9 cellular contexts compared by ENCODE assay signal in the genomic region with DNA sequence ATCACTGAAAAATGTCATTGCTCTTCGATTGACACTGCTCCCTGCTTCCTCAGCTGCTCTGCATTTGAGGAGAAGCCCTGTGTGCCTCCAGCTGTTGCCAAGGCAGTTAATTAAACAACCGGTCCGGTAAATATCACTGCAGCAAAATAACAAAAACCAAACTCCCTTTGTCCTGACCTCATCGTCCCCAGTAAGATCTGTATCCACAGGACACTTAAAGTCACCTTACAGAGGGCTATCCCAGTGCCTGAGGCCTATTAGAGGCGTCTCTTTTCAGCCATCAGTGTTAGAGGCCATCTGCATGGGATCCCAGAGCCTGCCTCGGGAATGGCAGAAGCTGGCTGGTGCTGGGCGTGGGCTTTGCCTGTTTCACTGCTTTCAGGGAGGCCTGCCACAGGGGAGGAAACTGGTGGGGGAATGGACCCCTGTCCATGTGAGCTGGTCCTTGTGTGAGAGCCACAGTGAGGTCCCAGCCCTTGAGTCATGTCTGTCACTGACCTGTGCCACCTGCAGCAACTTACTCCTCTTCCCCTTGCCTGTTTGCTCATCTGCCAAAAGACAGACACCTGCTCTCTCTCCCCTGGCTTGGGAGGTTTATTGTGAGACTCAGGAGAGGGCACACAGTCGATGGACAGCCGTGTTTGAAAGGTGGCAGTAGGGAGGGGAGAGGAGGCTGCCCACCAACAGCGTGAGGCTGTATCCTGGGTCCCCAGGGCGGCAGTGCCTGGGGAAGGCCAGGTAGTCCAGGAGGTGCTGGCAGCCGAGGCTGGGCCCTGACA.
DNase-seq lines count a peak whose midpoint lies in the region; ATAC-seq, FAIRE-seq and TF ChIP-seq lines count a peak whose summit lies in the region.
"Had no signal": no experiment of that assay in that cellular context is flagged by ENCODE, and none has a peak within 500 bp of the region (broad histone marks: within the 10 kb centered on the region; RNA-seq: fewer than 3 reads in every experiment).

No MANE protein-coding gene starts in this region.

- H3K9me3 Mint-ChIP-seq in T-helper 1 cell treated with Interleukin-12 subunit alpha and Interleukin-12 subunit beta and Interleukin-4 antibody, amounts not matched to agents 30 μg/mL and 1 μg/mL, for 36 hours, result no peaks in the 10 kb centered on the region

- H3K27ac ChIP-seq in liver (ENCODE audit: low read depth in 1 of 2, low read length in 2 of 2), result peak overlapping the region; percentile 92 to 98
- H3K27ac ChIP-seq in thyroid gland, result peak overlapping the region; percentile 90 to 95 (median 92)

- no peaks in the 10 kb centered on the region for H3K27me3 ChIP-seq in adipocyte (replicated peaks; ENCODE audit: control insufficient read depth, insufficient read depth, low read length)
- no peaks in the 10 kb centered on the region for H3K27me3 ChIP-seq in liver (ENCODE audit: control insufficient read depth in 4 of 4, insufficient read depth in 4 of 4, low read length in 3 of 4)
- H3K27me3 ChIP-seq in thyroid gland, result no peaks in the 10 kb centered on the region

- H3K4me3 ChIP-seq in adipocyte (ENCODE audit: low read length), result peak overlapping the region; percentile 30
- H3K4me3 ChIP-seq in liver (ENCODE audit: low read depth in 1 of 3, low read length in 3 of 3), result no peak overlapping the region
- no peak overlapping the region for H3K4me3 ChIP-seq in thyroid gland (replicated peaks in 1 of 3)

- peak in 1 of 2 donors; percentile 45 for TF ChIP-seq RAD21 in liver (IDR thresholded peaks at IDR 0.05)

- no peak for FAIRE-seq in GM19239 (lab: Jason Lieb, UNC)

- intact Hi-C loops in thyroid gland (cut with DNase I), result no loop called here

- H3K27me3 Mint-ChIP-seq in T-helper 1 cell treated with Interleukin-12 subunit alpha and Interleukin-12 subunit beta and Interleukin-4 antibody, amounts not matched to agents 30 μg/mL and 1 μg/mL, for 36 hours (ENCODE audit: low read depth), result no peaks in the 10 kb centered on the region

- H3K36me3 ChIP-seq in adipocyte (ENCODE audit: control insufficient read depth, insufficient read depth, low read length, severe bottlenecking) (peaks cover 51% of the 10 kb centered on the region), liver (ENCODE audit: control insufficient read depth in 4 of 4, insufficient read depth in 3 of 4, low read depth in 1 of 4, low read length in 3 of 4) (peaks cover 0 to 4% (median 1%) of the 10 kb centered on the region in 4 donors), thyroid gland (peaks cover 11 to 17% of the 10 kb centered on the region in 2 donors)

- DNase-seq in T-helper 1 cell, result no peak
- DNase-seq in adipocyte (ENCODE audit: low read depth), result peak; percentile 31
- DNase-seq in thyroid gland, result no peak
- no peak for DNase-seq in GM19239 (ENCODE audit: insufficient read length, low spot score)
- DNase-seq in midbrain (lab: John Stamatoyannopoulos, UW), result no peak
- DNase-seq: T-helper 9 cell had no signal

- TF ChIP-seq POLR2A in thyroid gland (IDR thresholded peaks at IDR 0.05), result no peak

- peak overlapping the region; percentile 63 for H3K9ac ChIP-seq in adipocyte (ENCODE audit: low read length)
- peak overlapping the region in 1 of 2 donors; percentile 60 for H3K9ac ChIP-seq in liver (ENCODE audit: low read depth in 1 of 2, low read length in 2 of 2)

- TF ChIP-seq CTCF in liver (IDR thresholded peaks at IDR 0.05; ENCODE audit: low read depth, low read length, missing input control), result no peak
- TF ChIP-seq CTCF in thyroid gland (IDR thresholded peaks at IDR 0.05), result no peak

- WGBS in liver, result 63% methylated on average over 12 of the region's 12 CpGs
- WGBS in thyroid gland, 2 donors, result 49 to 54% methylated on average over 9 to 12 of the region's 12 CpGs

- peak overlapping the region; percentile 5 for H3K27ac Mint-ChIP-seq in T-helper 1 cell treated with Interleukin-12 subunit alpha and Interleukin-12 subunit beta and Interleukin-4 antibody, amounts not matched to agents 30 μg/mL and 1 μg/mL, for 36 hours

- no peak for ATAC-seq in esophagus mucosa

- H3K4me1 Mint-ChIP-seq in T-helper 1 cell treated with Interleukin-12 subunit alpha and Interleukin-12 subunit beta and Interleukin-4 antibody, amounts not matched to agents 30 μg/mL and 1 μg/mL, for 36 hours (ENCODE audit: low read depth), result peaks cover 7% of the 10 kb centered on the region

- H3K36me3 Mint-ChIP-seq in T-helper 1 cell treated with Interleukin-12 subunit alpha and Interleukin-12 subunit beta and Interleukin-4 antibody, amounts not matched to agents 30 μg/mL and 1 μg/mL, for 36 hours (ENCODE audit: low read depth), result peaks cover 24% of the 10 kb centered on the region

- peaks cover 33% of the 10 kb centered on the region for H3K4me1 ChIP-seq in adipocyte (ENCODE audit: control insufficient read depth, insufficient read depth, low read length)
- H3K4me1 ChIP-seq in liver (ENCODE audit: control insufficient read depth in 4 of 4, insufficient read depth in 4 of 4, low read length in 3 of 4), result peaks cover 24 to 45% (median 37%) of the 10 kb centered on the region in 4 donors
- H3K4me1 ChIP-seq in thyroid gland, result peaks cover 54 to 73% of the 10 kb centered on the region in 2 donors

- H3K4me3 Mint-ChIP-seq in T-helper 1 cell treated with Interleukin-12 subunit alpha and Interleukin-12 subunit beta and Interleukin-4 antibody, amounts not matched to agents 30 μg/mL and 1 μg/mL, for 36 hours, result no peak overlapping the region

- H3K9me3 ChIP-seq in adipocyte (ENCODE audit: control insufficient read depth, low read length) (no peaks in the 10 kb centered on the region), liver (ENCODE audit: control insufficient read depth in 4 of 4, low read length in 3 of 4) (no peaks in the 10 kb centered on the region), thyroid gland (no peaks in the 10 kb centered on the region)

TF ChIP-seq in liver, 16 proteins besides CTCF, POLR2A, EP300 and RAD21:
- TF ChIP-seq TAF1 (conservative IDR thresholded peaks at IDR 0.05) (no peak), FOXA1 (IDR thresholded peaks at IDR 0.05) (peak; percentile 20), GABPA (IDR thresholded peaks at IDR 0.05 in 1 of 2, conservative IDR thresholded peaks at IDR 0.05 in 1 of 2) (no peak), FOXA2 (IDR thresholded peaks at IDR 0.05) (no peak), RXRA (IDR thresholded peaks at IDR 0.05) (peak; percentile 74 to 84), NR2F2 (IDR thresholded peaks at IDR 0.05) (peak; percentile 85), JUND (IDR thresholded peaks at IDR 0.05) (no peak), YY1 (IDR thresholded peaks at IDR 0.05) (no peak), SP1 (IDR thresholded peaks at IDR 0.05) (peak; percentile 58), EGR1 (IDR thresholded peaks at IDR 0.05; ENCODE audit: low read depth in 2 of 2) (no peak), HNF4G (IDR thresholded peaks at IDR 0.05) (no peak), HNF4A (conservative IDR thresholded peaks at IDR 0.05) (peak; percentile 38 to 68)
- TF ChIP-seq, protein P1, sequence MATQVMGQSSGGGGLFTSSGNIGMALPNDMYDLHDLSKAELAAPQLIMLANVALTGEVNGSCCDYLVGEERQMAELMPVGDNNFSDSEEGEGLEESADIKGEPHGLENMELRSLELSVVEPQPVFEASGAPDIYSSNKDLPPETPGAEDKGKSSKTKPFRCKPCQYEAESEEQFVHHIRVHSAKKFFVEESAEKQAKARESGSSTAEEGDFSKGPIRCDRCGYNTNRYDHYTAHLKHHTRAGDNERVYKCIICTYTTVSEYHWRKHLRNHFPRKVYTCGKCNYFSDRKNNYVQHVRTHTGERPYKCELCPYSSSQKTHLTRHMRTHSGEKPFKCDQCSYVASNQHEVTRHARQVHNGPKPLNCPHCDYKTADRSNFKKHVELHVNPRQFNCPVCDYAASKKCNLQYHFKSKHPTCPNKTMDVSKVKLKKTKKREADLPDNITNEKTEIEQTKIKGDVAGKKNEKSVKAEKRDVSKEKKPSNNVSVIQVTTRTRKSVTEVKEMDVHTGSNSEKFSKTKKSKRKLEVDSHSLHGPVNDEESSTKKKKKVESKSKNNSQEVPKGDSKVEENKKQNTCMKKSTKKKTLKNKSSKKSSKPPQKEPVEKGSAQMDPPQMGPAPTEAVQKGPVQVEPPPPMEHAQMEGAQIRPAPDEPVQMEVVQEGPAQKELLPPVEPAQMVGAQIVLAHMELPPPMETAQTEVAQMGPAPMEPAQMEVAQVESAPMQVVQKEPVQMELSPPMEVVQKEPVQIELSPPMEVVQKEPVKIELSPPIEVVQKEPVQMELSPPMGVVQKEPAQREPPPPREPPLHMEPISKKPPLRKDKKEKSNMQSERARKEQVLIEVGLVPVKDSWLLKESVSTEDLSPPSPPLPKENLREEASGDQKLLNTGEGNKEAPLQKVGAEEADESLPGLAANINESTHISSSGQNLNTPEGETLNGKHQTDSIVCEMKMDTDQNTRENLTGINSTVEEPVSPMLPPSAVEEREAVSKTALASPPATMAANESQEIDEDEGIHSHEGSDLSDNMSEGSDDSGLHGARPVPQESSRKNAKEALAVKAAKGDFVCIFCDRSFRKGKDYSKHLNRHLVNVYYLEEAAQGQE (IDR thresholded peaks at IDR 0.05), result no peak
- TF ChIP-seq, protein P2, sequence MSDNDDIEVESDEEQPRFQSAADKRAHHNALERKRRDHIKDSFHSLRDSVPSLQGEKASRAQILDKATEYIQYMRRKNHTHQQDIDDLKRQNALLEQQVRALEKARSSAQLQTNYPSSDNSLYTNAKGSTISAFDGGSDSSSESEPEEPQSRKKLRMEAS (IDR thresholded peaks at IDR 0.05), result no peak
- TF ChIP-seq, protein P3, sequence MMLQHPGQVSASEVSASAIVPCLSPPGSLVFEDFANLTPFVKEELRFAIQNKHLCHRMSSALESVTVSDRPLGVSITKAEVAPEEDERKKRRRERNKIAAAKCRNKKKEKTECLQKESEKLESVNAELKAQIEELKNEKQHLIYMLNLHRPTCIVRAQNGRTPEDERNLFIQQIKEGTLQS (IDR thresholded peaks at IDR 0.05), result no peak
- TF ChIP-seq, protein P4, sequence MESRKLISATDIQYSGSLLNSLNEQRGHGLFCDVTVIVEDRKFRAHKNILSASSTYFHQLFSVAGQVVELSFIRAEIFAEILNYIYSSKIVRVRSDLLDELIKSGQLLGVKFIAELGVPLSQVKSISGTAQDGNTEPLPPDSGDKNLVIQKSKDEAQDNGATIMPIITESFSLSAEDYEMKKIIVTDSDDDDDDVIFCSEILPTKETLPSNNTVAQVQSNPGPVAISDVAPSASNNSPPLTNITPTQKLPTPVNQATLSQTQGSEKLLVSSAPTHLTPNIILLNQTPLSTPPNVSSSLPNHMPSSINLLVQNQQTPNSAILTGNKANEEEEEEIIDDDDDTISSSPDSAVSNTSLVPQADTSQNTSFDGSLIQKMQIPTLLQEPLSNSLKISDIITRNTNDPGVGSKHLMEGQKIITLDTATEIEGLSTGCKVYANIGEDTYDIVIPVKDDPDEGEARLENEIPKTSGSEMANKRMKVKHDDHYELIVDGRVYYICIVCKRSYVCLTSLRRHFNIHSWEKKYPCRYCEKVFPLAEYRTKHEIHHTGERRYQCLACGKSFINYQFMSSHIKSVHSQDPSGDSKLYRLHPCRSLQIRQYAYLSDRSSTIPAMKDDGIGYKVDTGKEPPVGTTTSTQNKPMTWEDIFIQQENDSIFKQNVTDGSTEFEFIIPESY (IDR thresholded peaks at IDR 0.05), result no peak
TF ChIP-seq in liver: peak in this region for 5.
